ENCODE assay signal across 8 cellular contexts in genomic region chr2:196170681-196171247, GRCh38. TPM values are rescaled to one million over a fixed set of nuclear protein-coding genes. Genes with fewer than 3 reads are reported as not detected.
A peak's percentile ranks its signal among the peaks of the same experiment; 100 is the strongest.
DNase-seq lines count a peak whose midpoint lies in the region; ATAC-seq, FAIRE-seq and TF ChIP-seq lines count a peak whose summit lies in the region.

No MANE protein-coding gene starts in this region.

- in situ Hi-C loops in GM23248 (cut with MboI): no loop called here

- peak overlapping the region; percentile 93 for H3K4me3 Mint-ChIP-seq in osteocyte (ENCODE audit: unreplicated experiment)

- H3K27me3 ChIP-seq in GM23248 (replicated peaks; ENCODE audit: insufficient read depth) (no peaks in the 10 kb centered on the region), MM.1S (replicated peaks; ENCODE audit: insufficient read depth, low read length) (no peaks in the 10 kb centered on the region), foreskin keratinocyte (no peaks in the 10 kb centered on the region)

- H3K9me3 ChIP-seq in GM23248 (ENCODE audit: low read depth) (no peaks in the 10 kb centered on the region), MM.1S (replicated peaks; ENCODE audit: insufficient read depth, low read length) (no peaks in the 10 kb centered on the region)

- H3K9me2 ChIP-seq in GM23248 (ENCODE audit: insufficient read depth): no peaks in the 10 kb centered on the region
- no peaks in the 10 kb centered on the region for H3K9me2 ChIP-seq in MM.1S (replicated peaks; ENCODE audit: insufficient read depth, low read length)

- peak; percentile 13 for ATAC-seq in foreskin keratinocyte

- TF ChIP-seq CTCF in MM.1S (IDR thresholded peaks at IDR 0.05; ENCODE audit: low read length) (no peak), foreskin keratinocyte (conservative IDR thresholded peaks at IDR 0.05) (no peak), osteocyte (IDR thresholded peaks at IDR 0.05) (no peak), D721Med (IDR thresholded peaks at IDR 0.05; ENCODE audit: insufficient read depth, missing control alignments) (no peak)

- peak overlapping the region; percentile 89 for H3K9ac ChIP-seq in GM23248
- peak overlapping the region; percentile 99 for H3K9ac ChIP-seq in MM.1S (ENCODE audit: low read length)

- H3K4me3 ChIP-seq in GM23248 (peak overlapping the region; percentile 97), MM.1S (ENCODE audit: low read length) (peak overlapping the region; percentile 92)

- H3K27ac ChIP-seq in GM23248 (peak overlapping the region; percentile 76), MM.1S (ENCODE audit: low read length) (peak overlapping the region; percentile 93), foreskin keratinocyte (peak overlapping the region; percentile 89)

- DNase-seq in NCI-H1417 (lab: John Stamatoyannopoulos, UW) (peak in 2 of 3 experiments; percentile 64), NCI-H1417 treated with DMSO at 0.1 percent for 48 hours (lab: John Stamatoyannopoulos, UW) (no peak), GM23248 (peak; percentile 74), MM.1S (peak; percentile 50), activated gamma-delta T cell (lab: John Stamatoyannopoulos, UW) (peak; percentile 39), foreskin keratinocyte (no peak), osteocyte (ENCODE audit: extremely low spot score, unreplicated experiment) (peak; percentile 86), D721Med (ENCODE audit: insufficient read length, low spot score) (no peak)

- no peak for FAIRE-seq in D721Med (lab: Jason Lieb, UNC)

- H3K9me3 Mint-ChIP-seq in osteocyte (ENCODE audit: unreplicated experiment): no peaks in the 10 kb centered on the region

- peak overlapping the region; percentile 93 for H3K27ac Mint-ChIP-seq in osteocyte (ENCODE audit: unreplicated experiment)

- H3K79me2 ChIP-seq in GM23248 (ENCODE audit: insufficient read depth): peaks cover 49% of the 10 kb centered on the region
- peaks cover 96% of the 10 kb centered on the region for H3K79me2 ChIP-seq in MM.1S (ENCODE audit: low read length)

- 0 to 1% methylated on average over 29 to 37 of the region's 53 CpGs for WGBS in GM23248 (ENCODE audit: low coverage in 1 of 2, low lambda C conversion rate in 2 of 2, missing lambda C conversion rate in 2 of 2), 2 experiments

- no peaks in the 10 kb centered on the region for H3K36me3 Mint-ChIP-seq in osteocyte (ENCODE audit: unreplicated experiment)

- H4K20me1 ChIP-seq in GM23248 (ENCODE audit: insufficient read depth): no peaks in the 10 kb centered on the region
- H4K20me1 ChIP-seq in MM.1S (ENCODE audit: insufficient read depth, low read length): peaks cover 38% of the 10 kb centered on the region

- H3K36me3 ChIP-seq in GM23248 (ENCODE audit: low read depth): no peaks in the 10 kb centered on the region
- peaks cover 14% of the 10 kb centered on the region for H3K36me3 ChIP-seq in MM.1S (replicated peaks; ENCODE audit: insufficient read depth, low read length)

- H3K4me2 ChIP-seq in GM23248 (ENCODE audit: unreplicated experiment) (peak overlapping the region; percentile 94), MM.1S (ENCODE audit: low read depth, low read length) (peak overlapping the region; percentile 71)

- peaks cover 23% of the 10 kb centered on the region for H3K4me1 Mint-ChIP-seq in osteocyte (ENCODE audit: unreplicated experiment)

- H3K4me1 ChIP-seq in GM23248 (ENCODE audit: insufficient read depth): peaks cover 38% of the 10 kb centered on the region
- peaks cover 42% of the 10 kb centered on the region for H3K4me1 ChIP-seq in MM.1S (ENCODE audit: low read length)
- peaks cover 28% of the 10 kb centered on the region for H3K4me1 ChIP-seq in foreskin keratinocyte

- H3K27me3 Mint-ChIP-seq in osteocyte (ENCODE audit: unreplicated experiment): no peaks in the 10 kb centered on the region

- H3F3A ChIP-seq in GM23248 (ENCODE audit: insufficient read depth) (peaks cover 32% of the 10 kb centered on the region), MM.1S (ENCODE audit: insufficient read depth, low read length) (peaks cover 60% of the 10 kb centered on the region)

- H2AFZ ChIP-seq in GM23248 (peak overlapping the region; percentile 86), MM.1S (ENCODE audit: low read length) (no peak overlapping the region)

RNA-seq across cellular contexts. Expression of gene STK17B, which starts 0.6 kb away (rescaled TPM):
- 23.6 and 31.0 TPM in 2 replicates for total RNA-seq in GM23248 (2014; rRNA removed; shearing (Covaris generic))
- polyA plus RNA-seq in GM23248 (2016; fragmentation: Nextera tagmentation; extraction: Ambion mirVana) (13.1 and 13.7 TPM in 2 replicates), foreskin keratinocyte (4.8 and 5.0 TPM in 2 replicates)
- total RNA-seq in foreskin keratinocyte (17.4 and 22.5 TPM in 2 replicates), osteocyte (77.5 and 89.3 TPM in 2 replicates)

Comparison
In these comparisons a context has a peak if more than half of its experiments do, and no peak if none do; other contexts are left out.
1. DNase-seq: peak in NCI-H1417 (2 of 3), GM23248 (single experiment), MM.1S (single experiment), activated gamma-delta T cell (single experiment) and osteocyte (single experiment); none in NCI-H1417 treated with DMSO at 0.1 percent for 48 hours (single experiment), foreskin keratinocyte (0 of 2) and D721Med (single experiment).
2. Peak in every context shown above with its lines, with median percentiles within 50 percentile points of each other: H3K27ac ChIP-seq.